In the genomic region with DNA sequence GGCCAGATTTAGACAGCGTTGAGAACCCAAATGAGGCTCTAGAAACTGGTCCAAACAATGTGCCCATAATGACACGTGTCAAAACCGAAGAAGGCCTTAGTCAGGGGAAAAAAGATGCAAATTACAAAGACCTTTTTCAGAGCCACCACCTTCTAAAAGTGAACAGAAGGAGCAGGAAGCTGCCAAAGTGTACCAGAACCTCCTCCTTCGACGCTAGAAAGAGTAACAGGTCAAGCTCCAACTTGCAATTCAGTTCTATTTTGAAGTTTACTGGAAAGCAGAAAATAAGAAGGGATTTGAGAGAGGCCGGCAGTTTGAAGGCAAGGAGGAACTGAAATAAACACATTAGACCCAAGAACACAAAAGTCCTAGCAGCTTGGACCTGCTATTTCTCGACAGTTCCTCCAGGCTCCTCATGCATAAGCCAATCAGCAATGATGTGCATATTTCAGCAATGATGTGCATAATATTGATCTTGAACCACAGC, we compare ENCODE assay signal across 9 cellular contexts.
DNase-seq lines count a peak whose midpoint lies in the region; ATAC-seq and TF ChIP-seq lines count a peak whose summit lies in the region.
"Had no signal": no experiment of that assay in that cellular context is flagged by ENCODE, and none has a peak within 500 bp of the region (broad histone marks: within the 10 kb centered on the region; RNA-seq: fewer than 3 reads in every experiment).

No MANE protein-coding gene starts in this region.

- CTCF ChIA-PET in activated CD4-positive, alpha-beta T cell treated with anti-CD3 and anti-CD28 coated beads, Interleukin-2, amount 10 ng/mL, durations not matched to agents 7 days and 5 days (lab: Charles Lee), result interaction anchor here (0.7 to 1.5 kb wide), 2 partner anchors 14 to 31 kb away, joined by 3 to 5 read pairs; no protein-coding TSS in a partner anchor
- CTCF ChIA-PET in Calu3 (lab: Charles Lee), result no interaction called here

- intact Hi-C loops in Calu3 (cut with micrococcal nuclease; ENCODE audit: unreplicated experiment), result no loop called here

- no peak for DNase-seq in activated CD4-positive, alpha-beta T cell treated with anti-CD3 and anti-CD28 coated beads, Interleukin-2, amount 10 ng/mL, durations not matched to agents 7 days and 5 days
- no peak for DNase-seq in activated CD4-positive, alpha-beta T cell treated with anti-CD3 and anti-CD28 coated beads, Interleukin-2, amount 50 U/mL, for 4 hours
- peak; percentile 40 for DNase-seq in RPMI8226
- DNase-seq in Calu3, result no peak
- no peak for DNase-seq in effector CD4-positive, alpha-beta T cell
- no peak for DNase-seq in HPDE6-E6E7 (ENCODE audit: extremely low spot score)
- DNase-seq in dermis blood vessel endothelial cell, result no peak
- DNase-seq: NCI-H1417 treated with DMSO at 0.1 percent for 48 hours had no signal

- no peak for TF ChIP-seq CTCF in Calu3 (IDR thresholded peaks at IDR 0.05; ENCODE audit: unreplicated experiment)

- peaks cover 40% of the 10 kb centered on the region for H3K36me3 Mint-ChIP-seq in activated CD4-positive, alpha-beta T cell treated with anti-CD3 and anti-CD28 coated beads, Interleukin-2, amount 10 ng/mL, durations not matched to agents 7 days and 5 days (ENCODE audit: low read depth)
- H3K36me3 Mint-ChIP-seq in Calu3 (ENCODE audit: insufficient read depth, unreplicated experiment), result no peaks in the 10 kb centered on the region

- H3K9me3 Mint-ChIP-seq in activated CD4-positive, alpha-beta T cell treated with anti-CD3 and anti-CD28 coated beads, Interleukin-2, amount 10 ng/mL, durations not matched to agents 7 days and 5 days, result peaks cover 5% of the 10 kb centered on the region
- peaks cover 2% of the 10 kb centered on the region for H3K9me3 Mint-ChIP-seq in Calu3 (ENCODE audit: low read depth, unreplicated experiment)

- no TSS peak for BruUV-seq in Calu3 (replicated peaks; lab: Mats Ljungman, UMichigan)

- H3K27me3 Mint-ChIP-seq in activated CD4-positive, alpha-beta T cell treated with anti-CD3 and anti-CD28 coated beads, Interleukin-2, amount 10 ng/mL, durations not matched to agents 7 days and 5 days, result no peaks in the 10 kb centered on the region
- no peaks in the 10 kb centered on the region for H3K27me3 Mint-ChIP-seq in Calu3 (ENCODE audit: unreplicated experiment)

- peak overlapping the region; percentile 50 for H3K27ac Mint-ChIP-seq in activated CD4-positive, alpha-beta T cell treated with anti-CD3 and anti-CD28 coated beads, Interleukin-2, amount 10 ng/mL, durations not matched to agents 7 days and 5 days
- H3K27ac Mint-ChIP-seq in Calu3 (ENCODE audit: unreplicated experiment), result no peak overlapping the region

- H3K4me1 Mint-ChIP-seq in activated CD4-positive, alpha-beta T cell treated with anti-CD3 and anti-CD28 coated beads, Interleukin-2, amount 10 ng/mL, durations not matched to agents 7 days and 5 days, result peaks cover 35% of the 10 kb centered on the region
- no peaks in the 10 kb centered on the region for H3K4me1 Mint-ChIP-seq in Calu3 (ENCODE audit: low read depth, unreplicated experiment)

- ATAC-seq in HG02852 (IDR thresholded peaks at IDR 0.05; ENCODE audit: unreplicated experiment), result peak; percentile 74

- no peak overlapping the region for H3K4me3 Mint-ChIP-seq in activated CD4-positive, alpha-beta T cell treated with anti-CD3 and anti-CD28 coated beads, Interleukin-2, amount 10 ng/mL, durations not matched to agents 7 days and 5 days
- H3K4me3 Mint-ChIP-seq in Calu3 (ENCODE audit: low read depth, unreplicated experiment), result no peak overlapping the region

- POLR2A ChIA-PET in activated CD4-positive, alpha-beta T cell treated with anti-CD3 and anti-CD28 coated beads, Interleukin-2, amount 10 ng/mL, durations not matched to agents 7 days and 5 days (lab: Charles Lee), result no interaction called here
